Comparison of ENCODE assay signal across 7 cellular contexts in the genomic region with DNA sequence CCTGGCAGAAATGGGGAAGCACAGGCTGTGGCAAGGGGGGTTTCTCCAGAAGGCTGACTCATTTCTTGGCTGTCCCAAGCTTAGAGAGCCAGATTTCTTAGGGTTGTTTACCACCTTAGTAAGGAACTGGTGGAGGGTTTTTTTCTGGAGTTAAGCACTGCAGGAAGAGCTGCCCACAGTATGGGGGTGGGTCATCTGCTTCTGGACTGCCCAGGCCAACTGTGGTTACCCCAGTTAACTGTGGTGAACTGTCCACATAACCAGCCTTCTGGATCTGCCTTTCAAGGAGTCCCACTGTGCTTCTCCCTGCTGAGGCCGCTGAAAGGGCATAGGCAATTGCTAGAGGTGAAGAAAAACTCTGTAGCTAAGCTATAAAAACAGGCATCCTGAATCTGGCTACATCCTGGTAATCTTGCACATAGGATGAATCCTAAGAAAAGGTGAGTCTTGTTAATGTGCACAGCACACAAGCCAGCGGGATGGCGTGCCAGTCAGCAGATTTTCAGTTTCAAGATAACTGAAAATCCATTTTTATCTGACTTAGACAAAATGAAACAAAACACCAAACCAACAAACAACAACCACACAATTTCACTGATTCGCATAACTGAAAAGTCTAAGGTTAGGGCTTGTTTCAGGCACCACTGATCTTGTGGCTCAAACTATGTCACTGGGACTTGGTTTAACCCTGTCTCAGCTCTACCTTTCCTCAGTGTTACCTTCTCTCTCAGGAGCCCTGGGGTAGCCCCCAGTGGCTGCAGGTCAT. TPM values are rescaled to one million over a fixed set of nuclear protein-coding genes. Genes with fewer than 3 reads are reported as not detected.
DNase-seq lines count a peak whose midpoint lies in the region; ATAC-seq and TF ChIP-seq lines count a peak whose summit lies in the region.

No MANE protein-coding gene starts in this region.

- no peaks in the 10 kb centered on the region for H3K9me2 ChIP-seq in OCI-LY7 (ENCODE audit: insufficient read depth, low read length)

- H3K4me1 ChIP-seq in OCI-LY7 (ENCODE audit: insufficient read depth, low read length, poor library complexity, severe bottlenecking): no peaks in the 10 kb centered on the region

- BruUV-seq in OCI-LY7 (replicated peaks; lab: Mats Ljungman, UMichigan): no TSS peak

- H3K4me3 ChIP-seq in OCI-LY7 (ENCODE audit: low read depth, low read length, poor library complexity, severe bottlenecking): no peak overlapping the region

- DNase-seq in OCI-LY7 (ENCODE audit: low spot score) (no peak), midbrain (lab: John Stamatoyannopoulos, UW) (peak; percentile 19), T1000 (lab: John Stamatoyannopoulos, UW) (no peak), NCI-H510A treated with DMSO at 0.1 percent for 48 hours (lab: John Stamatoyannopoulos, UW) (no peak), cerebellar cortex (ENCODE audit: low spot score) (no peak)

- no peak overlapping the region for H3K27ac ChIP-seq in OCI-LY7 (ENCODE audit: low read depth, low read length, poor library complexity, severe bottlenecking)

- no peak for TF ChIP-seq CTCF in OCI-LY7 (conservative IDR thresholded peaks at IDR 0.05; ENCODE audit: low read length)

- CTCF ChIA-PET in OCI-LY7 (lab: Charles Lee; ENCODE audit: unreplicated experiment): no interaction called here

- no peaks in the 10 kb centered on the region for H3K79me2 ChIP-seq in OCI-LY7 (ENCODE audit: insufficient read depth, low read depth, low read length)

- 0 out of 2 replicates have a peak overlapping the region, but pooled peaks have one; percentile 27 for H2AFZ ChIP-seq in OCI-LY7 (ENCODE audit: low read length)

- POLR2A ChIA-PET in OCI-LY7 (lab: Charles Lee): no interaction called here

- H3K4me2 ChIP-seq in OCI-LY7 (ENCODE audit: low read length): no peak overlapping the region

- H3K36me3 ChIP-seq in OCI-LY7 (ENCODE audit: insufficient read depth, low read length): no peaks in the 10 kb centered on the region; the same call in 1 of the 2 replicates

- no peaks in the 10 kb centered on the region for H4K20me1 ChIP-seq in OCI-LY7 (ENCODE audit: insufficient read depth, low read length)

- H3K9me3 ChIP-seq in OCI-LY7 (ENCODE audit: low read length): peaks cover 12% of the 10 kb centered on the region

- intact Hi-C loops in OCI-LY7 (cut with micrococcal nuclease; ENCODE audit: unreplicated experiment): no loop called here

- ATAC-seq in GM19035 (IDR thresholded peaks at IDR 0.05; ENCODE audit: unreplicated experiment) (peak; percentile 76), HG02852 (IDR thresholded peaks at IDR 0.05; ENCODE audit: unreplicated experiment) (peak; percentile 66)

RNA-seq across cellular contexts. Expression of gene TSPAN33, which starts 21.6 kb away (rescaled TPM):
- 11.5 and 14.6 TPM in 2 replicates for total RNA-seq in OCI-LY7 (2014; rRNA removed; shearing (Covaris generic))
- 37.8 and 44.8 TPM in 2 replicates for total RNA-seq in OCI-LY7 (2022)
